Comparison of ENCODE assay signal across 9 cellular contexts in genomic region chr5:79561525-79561893, GRCh38. TPM values are rescaled to one million over a fixed set of nuclear protein-coding genes. Genes with fewer than 3 reads are reported as not detected.
DNase-seq lines count a peak whose midpoint lies in the region; ATAC-seq, FAIRE-seq and TF ChIP-seq lines count a peak whose summit lies in the region.
"Had no signal": no experiment of that assay in that cellular context is flagged by ENCODE, and none has a peak within 500 bp of the region (broad histone marks: within the 10 kb centered on the region; RNA-seq: fewer than 3 reads in every experiment).

No MANE protein-coding gene starts in this region.

- no peak for TF ChIP-seq POLR2A in GM18505 (IDR thresholded peaks at IDR 0.05; ENCODE audit: borderline replicate concordance, extremely low read depth, insufficient read depth, insufficient read length)

- H3K27ac ChIP-seq in psoas muscle (peak overlapping the region; percentile 38), small intestine (ENCODE audit: low read depth in 1 of 2, low read length in 1 of 2) (no peak overlapping the region)
- H3K27ac ChIP-seq: esophagus squamous epithelium had no signal

- peak; percentile 3 to 32 for DNase-seq in activated CD4-positive, alpha-beta T cell treated with anti-CD3 and anti-CD28 coated beads, Interleukin-2, amount 50 U/mL, for 24 hours (ENCODE audit: low read depth in 1 of 2, low spot score in 1 of 2)
- DNase-seq in psoas muscle = no peak
- no peak for DNase-seq in 8988T
- DNase-seq in AG08395 (ENCODE audit: low spot score) = no peak
- no peak for DNase-seq in small intestine
- DNase-seq: esophagus squamous epithelium had no signal

- H3K9me3 ChIP-seq in psoas muscle (no peaks in the 10 kb centered on the region), small intestine (ENCODE audit: control insufficient read depth, low read depth) (no peaks in the 10 kb centered on the region)
- H3K9me3 ChIP-seq: esophagus squamous epithelium had no signal

- intact Hi-C loops in psoas muscle (cut with DNase I) = loop anchor here in 1 of 2 donors (5.0 kb wide), 1 partner anchor 51 kb away; the partner anchor contains the start of gene TENT2

- WGBS in psoas muscle, 3 donors = 71 to 89% (median 79%) methylated on average over 3 of the region's 3 CpGs
- 84 to 91% (median 85%) methylated on average over 3 of the region's 3 CpGs for WGBS in small intestine, 3 donors

- ATAC-seq in GM18873 (IDR thresholded peaks at IDR 0.05; ENCODE audit: low FRiP score, unreplicated experiment) (peak; percentile 24), HG02623 (IDR thresholded peaks at IDR 0.05; ENCODE audit: unreplicated experiment) (peak; percentile 30), psoas muscle (peak; percentile 43 to 71 (median 50)), GM18505 (IDR thresholded peaks at IDR 0.05; ENCODE audit: unreplicated experiment) (no peak)

- TF ChIP-seq CTCF in psoas muscle (IDR thresholded peaks at IDR 0.05) = no peak

- H3K4me1 ChIP-seq in psoas muscle (peaks cover 11% of the 10 kb centered on the region), small intestine (ENCODE audit: control insufficient read depth in 2 of 2, insufficient read depth in 1 of 2, low read depth in 1 of 2, low read length in 1 of 2) (no peaks in the 10 kb centered on the region)

- H3K36me3 ChIP-seq in psoas muscle (ENCODE audit: insufficient read depth in 1 of 2, low read depth in 1 of 2) = no peaks in the 10 kb centered on the region
- H3K36me3 ChIP-seq in small intestine (ENCODE audit: control insufficient read depth in 2 of 2, insufficient read depth in 2 of 2, low read length in 2 of 2) = no peaks in the 10 kb centered on the region
- H3K36me3 ChIP-seq: esophagus squamous epithelium had no signal

- no peaks in the 10 kb centered on the region for H3K27me3 ChIP-seq in psoas muscle (ENCODE audit: insufficient read depth in 3 of 3, low read length in 2 of 3)
- peaks cover 0 to 2% of the 10 kb centered on the region in 2 donors for H3K27me3 ChIP-seq in small intestine (ENCODE audit: control insufficient read depth in 2 of 2, insufficient read depth in 2 of 2, low read length in 2 of 2)
- H3K27me3 ChIP-seq: esophagus squamous epithelium had no signal

- FAIRE-seq in small intestine (lab: Jason Lieb, UNC) = no peak

- H3K4me3 ChIP-seq in psoas muscle = no peak overlapping the region
- H3K4me3 ChIP-seq in small intestine (ENCODE audit: low read depth in 1 of 2, low read length in 2 of 2) = no peak overlapping the region
- H3K4me3 ChIP-seq: esophagus squamous epithelium had no signal

RNA-seq across cellular contexts. Expression of gene HOMER1, which starts 47.6 kb away (rescaled TPM):
- 10 to 100 TPM; 32.7 to 52.4 (median 36.2) TPM for total RNA-seq in psoas muscle
- polyA plus RNA-seq in psoas muscle = 10 to 100 TPM in 2 of 3 donors, 1 to 10 TPM in 1; 3.2 to 36.5 (median 11.1) TPM
- under 1 TPM in 2 of 3 donors, not detected in 1; 0.27 to 0.39 TPM for polyA plus RNA-seq in small intestine

RNA-seq across cellular contexts. Expression of gene TENT2, which starts 50.7 kb away (rescaled TPM):
- 10 to 100 TPM; 24.4 to 43.2 (median 29.0) TPM for total RNA-seq in psoas muscle
- polyA plus RNA-seq in psoas muscle (10 to 100 TPM in 1 of 3 donors, 1 to 10 TPM in 2; 9.4 to 16.8 (median 9.7) TPM), small intestine (10 to 100 TPM; 13.8 to 26.8 (median 19.1) TPM)

Comparison
In these comparisons a context has a peak if more than half of its experiments do, and no peak if none do; other contexts are left out.
1. DNase-seq: peak in activated CD4-positive, alpha-beta T cell treated with anti-CD3 and anti-CD28 coated beads, Interleukin-2, amount 50 U/mL, for 24 hours (2 of 2); none in psoas muscle (0 of 2), 8988T (single experiment), AG08395 (single experiment) and small intestine (single experiment).